In the genomic region with DNA sequence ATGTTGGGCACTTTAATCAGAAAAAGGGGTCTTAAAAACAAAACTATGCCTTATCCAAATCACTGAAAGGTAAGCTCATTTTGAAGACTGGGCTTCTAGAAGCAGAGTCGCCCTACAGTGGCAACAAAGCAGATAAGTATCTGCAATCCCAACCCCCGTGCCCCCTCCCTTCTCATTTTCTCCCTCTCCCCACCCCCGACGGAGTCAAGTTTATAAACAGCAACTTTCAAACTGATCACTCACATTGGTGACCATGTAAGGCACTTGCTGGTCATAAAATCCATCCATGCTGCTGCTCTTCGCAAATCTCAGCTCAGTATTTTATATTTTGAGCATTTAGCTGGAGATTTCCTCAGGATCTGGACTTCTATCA, we compare ENCODE assay signal across 8 cellular contexts. TPM values are rescaled to one million over a fixed set of nuclear protein-coding genes. Genes with fewer than 3 reads are reported as not detected.
DNase-seq lines count a peak whose midpoint lies in the region; TF ChIP-seq lines count a peak whose summit lies in the region.

No MANE protein-coding gene starts in this region.

- TF ChIP-seq CTCF in AG04449 (IDR thresholded peaks at IDR 0.05; ENCODE audit: insufficient read depth, low read length, missing control alignments) (no peak), cardiac fibroblast (IDR thresholded peaks at IDR 0.05; ENCODE audit: low read depth, low read length) (no peak)

- H3K27ac Mint-ChIP-seq in immature natural killer cell = no peak overlapping the region
- H3K27ac Mint-ChIP-seq in activated CD4-positive, alpha-beta memory T cell treated with anti-CD3 and anti-CD28 coated beads, Interleukin-2, amount 10 ng/mL, durations not matched to agents 7 days and 5 days = no peak overlapping the region

- H3K4me1 Mint-ChIP-seq in immature natural killer cell = no peaks in the 10 kb centered on the region
- no peaks in the 10 kb centered on the region for H3K4me1 Mint-ChIP-seq in activated CD4-positive, alpha-beta memory T cell treated with anti-CD3 and anti-CD28 coated beads, Interleukin-2, amount 10 ng/mL, durations not matched to agents 7 days and 5 days

- H3K36me3 Mint-ChIP-seq in immature natural killer cell = no peaks in the 10 kb centered on the region
- H3K36me3 Mint-ChIP-seq in activated CD4-positive, alpha-beta memory T cell treated with anti-CD3 and anti-CD28 coated beads, Interleukin-2, amount 10 ng/mL, durations not matched to agents 7 days and 5 days (ENCODE audit: low read depth) = no peaks in the 10 kb centered on the region

- peaks cover 0 to 14% (median 2%) of the 10 kb centered on the region in 3 donors for H3K27me3 Mint-ChIP-seq in immature natural killer cell (ENCODE audit: low read depth in 3 of 3)
- H3K27me3 Mint-ChIP-seq in activated CD4-positive, alpha-beta memory T cell treated with anti-CD3 and anti-CD28 coated beads, Interleukin-2, amount 10 ng/mL, durations not matched to agents 7 days and 5 days = peaks cover 9% of the 10 kb centered on the region

- CTCF ChIA-PET in AG04449 (lab: Yijun Ruan, JAX) = interaction anchor here (0.9 to 5.0 kb wide), 5 partner anchors 8 to 24 kb away, joined by 3 to 32 read pairs (median 5); no protein-coding TSS in a partner anchor
- CTCF ChIA-PET in activated CD4-positive, alpha-beta memory T cell treated with anti-CD3 and anti-CD28 coated beads, Interleukin-2, amount 10 ng/mL, durations not matched to agents 7 days and 5 days (lab: Charles Lee) = interaction anchor here (1.0 kb wide), 1 partner anchor 80 kb away, joined by 3 read pairs; no protein-coding TSS in a partner anchor

- DNase-seq in AG04449 (ENCODE audit: low read depth, low spot score) = no peak
- no peak for DNase-seq in MG63
- DNase-seq in cardiac fibroblast (ENCODE audit: low read depth in 2 of 2) = peak; percentile 33 to 52
- DNase-seq in medulla oblongata (ENCODE audit: extremely low spot score) = peak; percentile 31
- DNase-seq in activated CD8-positive, alpha-beta memory T cell treated with anti-CD3 and anti-CD28 coated beads for 24 hours = no peak
- no peak for DNase-seq in stimulated activated CD4-positive, alpha-beta T cell treated with anti-CD3 and anti-CD28 coated beads, Interleukin-4, amount 100 ng/mL, for 1 hour
- no peak for DNase-seq in immature natural killer cell
- DNase-seq in activated CD4-positive, alpha-beta memory T cell treated with anti-CD3 and anti-CD28 coated beads, Interleukin-2, amount 10 ng/mL, durations not matched to agents 7 days and 5 days = no peak

- no peaks in the 10 kb centered on the region for H3K27me3 ChIP-seq in MG63

- POLR2A ChIA-PET in AG04449 (lab: Yijun Ruan, JAX) = interaction anchor here (0.7 to 1.2 kb wide), 3 partner anchors 8 to 138 kb away, joined by 3 to 4 read pairs (median 4); no protein-coding TSS in a partner anchor
- POLR2A ChIA-PET in activated CD4-positive, alpha-beta memory T cell treated with anti-CD3 and anti-CD28 coated beads, Interleukin-2, amount 10 ng/mL, durations not matched to agents 7 days and 5 days (lab: Charles Lee) = interaction anchor here (0.9 to 1.2 kb wide), 2 partner anchors 9 to 138 kb away, joined by 3 read pairs; no protein-coding TSS in a partner anchor

- H3K4me3 ChIP-seq in AG04449 (ENCODE audit: low read depth, low read length) (peak overlapping the region; percentile 82), MG63 (peak overlapping the region; percentile 77), cardiac fibroblast (replicated peaks in 1 of 2; ENCODE audit: low read depth in 2 of 2, low read length in 2 of 2) (peak overlapping the region; percentile 80 to 84)

- H3K9me3 Mint-ChIP-seq in immature natural killer cell = no peaks in the 10 kb centered on the region
- no peaks in the 10 kb centered on the region for H3K9me3 Mint-ChIP-seq in activated CD4-positive, alpha-beta memory T cell treated with anti-CD3 and anti-CD28 coated beads, Interleukin-2, amount 10 ng/mL, durations not matched to agents 7 days and 5 days

- H3K9me3 ChIP-seq in MG63 = no peaks in the 10 kb centered on the region

- no peaks in the 10 kb centered on the region; the same call in 1 of the 2 replicates for H3K36me3 ChIP-seq in MG63

- no peak overlapping the region for H3K4me3 Mint-ChIP-seq in immature natural killer cell
- H3K4me3 Mint-ChIP-seq in activated CD4-positive, alpha-beta memory T cell treated with anti-CD3 and anti-CD28 coated beads, Interleukin-2, amount 10 ng/mL, durations not matched to agents 7 days and 5 days = no peak overlapping the region

RNA-seq across cellular contexts. Expression of gene ETV1, which starts 0.7 kb away (rescaled TPM):
- 5.6 and 19.1 TPM in 2 replicates for total RNA-seq in MG63 (2014; rRNA removed; shearing (Covaris generic); ENCODE audit: low replicate concordance)
- polyA plus RNA-seq in immature natural killer cell = not detected
- total RNA-seq in activated CD4-positive, alpha-beta memory T cell treated with anti-CD3 and anti-CD28 coated beads, Interleukin-2, amount 10 ng/mL, durations not matched to agents 7 days and 5 days = 1 to 10 TPM; 3.4 to 3.6 TPM

Comparison
In these comparisons a context has a peak if more than half of its experiments do, and no peak if none do; other contexts are left out.
1. DNase-seq: peak in cardiac fibroblast (2 of 2) and medulla oblongata (single experiment); none in AG04449 (single experiment), MG63 (single experiment), activated CD8-positive, alpha-beta memory T cell treated with anti-CD3 and anti-CD28 coated beads for 24 hours (single experiment), stimulated activated CD4-positive, alpha-beta T cell treated with anti-CD3 and anti-CD28 coated beads, Interleukin-4, amount 100 ng/mL, for 1 hour (single experiment), immature natural killer cell (0 of 3) and activated CD4-positive, alpha-beta memory T cell treated with anti-CD3 and anti-CD28 coated beads, Interleukin-2, amount 10 ng/mL, durations not matched to agents 7 days and 5 days (single experiment).
2. Peak in every context shown above with its lines, with median percentiles within 50 percentile points of each other: H3K4me3 ChIP-seq.